18 cellular contexts compared by ENCODE assay signal in the genomic region with DNA sequence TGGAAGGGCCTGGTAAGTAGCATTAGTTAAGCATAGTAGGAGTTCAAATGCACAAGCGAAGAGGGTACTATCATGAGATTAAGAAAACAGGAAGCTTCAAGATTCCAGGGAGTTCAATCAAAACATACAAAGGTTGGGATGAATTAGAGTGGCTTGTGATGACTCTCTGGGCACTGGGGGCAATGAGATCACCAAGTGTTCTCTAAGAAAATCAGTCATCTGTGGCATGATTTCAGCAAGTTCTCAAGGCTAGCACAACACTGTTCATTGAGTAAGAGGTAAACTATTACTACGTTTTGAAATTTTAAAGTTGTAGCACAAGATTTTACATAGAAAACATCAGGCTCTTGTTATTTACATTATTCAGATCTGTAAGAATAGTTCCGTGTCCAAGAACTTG.
A peak's percentile ranks its signal among the peaks of the same experiment; 100 is the strongest.
DNase-seq lines count a peak whose midpoint lies in the region; TF ChIP-seq lines count a peak whose summit lies in the region.
"Had no signal": no experiment of that assay in that cellular context is flagged by ENCODE, and none has a peak within 500 bp of the region (broad histone marks: within the 10 kb centered on the region; RNA-seq: fewer than 3 reads in every experiment).

No MANE protein-coding gene starts in this region.

- no peak overlapping the region for H3K4me2 ChIP-seq in mammary epithelial cell (ENCODE audit: insufficient read depth, low read depth, low read length)

- POLR2A ChIA-PET in AG04449 (lab: Yijun Ruan, JAX): no interaction called here

- WGBS in mammary epithelial cell (ENCODE audit: low coverage, missing lambda C conversion rate): 77% methylated on average over 3 of the region's 3 CpGs

- no peaks in the 10 kb centered on the region for H3K9me3 ChIP-seq in mammary epithelial cell (replicated peaks; ENCODE audit: insufficient read depth, low read length)
- H3K9me3 ChIP-seq: lower lobe of right lung, right atrium auricular region, SJCRH30 had no signal

- in situ Hi-C loops in mammary epithelial cell (cut with MboI; ENCODE audit: low sequenced_read_pairs in 2 of 2): no loop called here

- no TSS peak for BruUV-seq in mammary epithelial cell (replicated peaks; lab: Mats Ljungman, UMichigan)

- H4K20me1 ChIP-seq in mammary epithelial cell (ENCODE audit: insufficient read depth, low read length): no peaks in the 10 kb centered on the region

- no peak overlapping the region for H2AFZ ChIP-seq in mammary epithelial cell (ENCODE audit: low read depth, low read length)

- intact Hi-C loops in mammary epithelial cell (cut with micrococcal nuclease): no loop called here

- no peaks in the 10 kb centered on the region for H3K79me2 ChIP-seq in mammary epithelial cell (ENCODE audit: insufficient read depth, low read length)

- no peak overlapping the region for H3K27ac ChIP-seq in mammary epithelial cell (ENCODE audit: insufficient read depth, low read depth, low read length)
- H3K27ac ChIP-seq: lower lobe of right lung, right atrium auricular region, SJCRH30 had no signal

- no peaks in the 10 kb centered on the region for H3K27me3 ChIP-seq in mammary epithelial cell (ENCODE audit: insufficient read depth, low read length)
- H3K27me3 ChIP-seq: right atrium auricular region, SJCRH30 had no signal

- H3K36me3 ChIP-seq in mammary epithelial cell (ENCODE audit: insufficient read depth, low read length): no peaks in the 10 kb centered on the region
- H3K36me3 ChIP-seq: lower lobe of right lung, right atrium auricular region, SJCRH30 had no signal

- dilution Hi-C loops in mammary epithelial cell (cut with HindIII; ENCODE audit: low sequenced_read_pairs): no loop called here

- CTCF ChIA-PET in AG04449 (lab: Yijun Ruan, JAX) (no interaction called here), mammary epithelial cell (lab: Charles Lee; ENCODE audit: low non-redundant PET) (no interaction called here)

- TF ChIP-seq CTCF in AG04449 (IDR thresholded peaks at IDR 0.05; ENCODE audit: insufficient read depth, low read length, missing control alignments) (no peak), mammary epithelial cell (conservative IDR thresholded peaks at IDR 0.05 in 1 of 2, IDR thresholded peaks at IDR 0.05 in 1 of 2; ENCODE audit: extremely low read depth in 1 of 2, insufficient read depth in 1 of 2, low read depth in 1 of 2, low read length in 2 of 2) (no peak)

- DNase-seq in AG04449 (ENCODE audit: low read depth, low spot score) (peak; percentile 17), HS-5 (ENCODE audit: low read depth) (peak; percentile 74), mammary epithelial cell (peak; percentile 73), hepatic stellate cell (ENCODE audit: low spot score) (peak; percentile 3), MV-4-11 (lab: John Stamatoyannopoulos, UW) (no peak), retina (no peak), GF-D8 (lab: John Stamatoyannopoulos, UW) (no peak)
- no peak for DNase-seq in activated T-cell treated with anti-CD3 and anti-CD28 coated beads, Interleukin-2, amount 50 U/mL, for 48 hours
- DNase-seq: activated CD4-positive, alpha-beta T cell treated with anti-CD3 and anti-CD28 coated beads, Interleukin-2, amount 10 ng/mL, durations not matched to agents 7 days and 5 days; activated T-cell treated with anti-CD3 and anti-CD28 coated beads, Interleukin-2, amount 50 U/mL, for 72 hours; AML-193; KBM-7; lower lobe of right lung; NCI-H146; NCI-H446 treated with DMSO at 0.1 percent for 48 hours; SJCRH30; trophoblast cell had no signal

- H3K4me3 ChIP-seq in AG04449 (ENCODE audit: low read depth, low read length) (no peak overlapping the region), mammary epithelial cell (replicated peaks in 1 of 3; ENCODE audit: insufficient read depth in 1 of 3, low read depth in 2 of 3, low read length in 3 of 3) (no peak overlapping the region)
- H3K4me3 ChIP-seq: lower lobe of right lung, right atrium auricular region, SJCRH30 had no signal

- no peaks in the 10 kb centered on the region for H3K4me1 ChIP-seq in mammary epithelial cell (ENCODE audit: insufficient read depth, low read length)
- H3K4me1 ChIP-seq: lower lobe of right lung, right atrium auricular region had no signal

- H3K9ac ChIP-seq in mammary epithelial cell (ENCODE audit: insufficient read depth, low read length): no peak overlapping the region

Comparison
In these comparisons a context has a peak if more than half of its experiments do, and no peak if none do; other contexts are left out.
1. DNase-seq: peak in AG04449 (single experiment), HS-5 (single experiment), mammary epithelial cell (single experiment) and hepatic stellate cell (single experiment); none in MV-4-11 (single experiment), activated T-cell treated with anti-CD3 and anti-CD28 coated beads, Interleukin-2, amount 50 U/mL, for 48 hours (0 of 2), retina (single experiment) and GF-D8 (single experiment).